1 cellular context compared by ENCODE assay signal in genomic region chr2:210476194-210477128, GRCh38.
TF ChIP-seq lines count a peak whose summit lies in the region.

LANCL1 (minus strand) TSS chr2:210476759; CDS start chr2:210476396, 363 bp downstream.

TF ChIP-seq in HepG2, 621 proteins besides CTCF, POLR2A, EP300 and RAD21 (continued from another document and continues in another):
- TF ChIP-seq PAXIP1 (CRISPR knock-in tag; conservative IDR thresholded peaks at IDR 0.05) (peak; percentile 47; the same call in 1 of the 2 replicates), E2F2 (CRISPR knock-in tag; IDR thresholded peaks at IDR 0.05; ENCODE audit: borderline replicate concordance) (peak; percentile 31; the same call in 1 of the 2 replicates), ZNF639 (CRISPR knock-in tag; conservative IDR thresholded peaks at IDR 0.05) (no peak), KDM3A (CRISPR knock-in tag; IDR thresholded peaks at IDR 0.05; ENCODE audit: low read depth) (0 out of 2 replicates have a peak, but pooled peaks have one; percentile 43), ZFY (CRISPR knock-in tag; IDR thresholded peaks at IDR 0.05) (peak; percentile 96), ZNF580 (CRISPR knock-in tag; IDR thresholded peaks at IDR 0.05; ENCODE audit: borderline replicate concordance, low read depth) (peak; percentile 85; the same call in 1 of the 2 replicates), SRSF4 (IDR thresholded peaks at IDR 0.05; ENCODE audit: low read depth, low read length, poor library complexity, severe bottlenecking) (no peak), ZNF24 (IDR thresholded peaks at IDR 0.05) (no peak), ZNF746 (CRISPR knock-in tag; IDR thresholded peaks at IDR 0.05) (peak; percentile 78; the same call in 1 of the 2 replicates), ZNF382 (CRISPR knock-in tag; IDR thresholded peaks at IDR 0.05; ENCODE audit: borderline replicate concordance) (no peak), JUNB (CRISPR knock-in tag; IDR thresholded peaks at IDR 0.05; ENCODE audit: borderline replicate concordance) (no peak), TAF15 (IDR thresholded peaks at IDR 0.05; ENCODE audit: low read depth, low read length, poor library complexity, severe bottlenecking) (no peak), ZNF687 (CRISPR knock-in tag; IDR thresholded peaks at IDR 0.05) (peak; percentile 95), ZNF234 (CRISPR knock-in tag; conservative IDR thresholded peaks at IDR 0.05) (0 out of 2 replicates have a peak, but pooled peaks have one; percentile 49), ZNF598 (CRISPR knock-in tag; IDR thresholded peaks at IDR 0.05; ENCODE audit: borderline replicate concordance) (peak; percentile 98; the same call in 1 of the 2 replicates), ZNF274 (CRISPR knock-in tag; IDR thresholded peaks at IDR 0.05) (peak; percentile 83; the same call in 1 of the 2 replicates), ZNF432 (CRISPR knock-in tag; IDR thresholded peaks at IDR 0.05; ENCODE audit: borderline replicate concordance) (no peak), CENPBD1 (CRISPR knock-in tag; IDR thresholded peaks at IDR 0.05; ENCODE audit: borderline replicate concordance, low read depth) (no peak; the same call in 1 of the 2 replicates), DMTF1 (CRISPR knock-in tag; IDR thresholded peaks at IDR 0.05) (no peak), ZBTB7B (CRISPR knock-in tag; IDR thresholded peaks at IDR 0.05) (peak; percentile 79; the same call in 1 of the 2 replicates), ZSCAN12 (CRISPR knock-in tag; IDR thresholded peaks at IDR 0.05) (no peak), LCORL (IDR thresholded peaks at IDR 0.05) (no peak), LCORL (CRISPR knock-in tag; IDR thresholded peaks at IDR 0.05) (peak; percentile 13), ZNF317 (CRISPR knock-in tag; IDR thresholded peaks at IDR 0.05) (peak; percentile 76), ZMYM2 (CRISPR knock-in tag; IDR thresholded peaks at IDR 0.05) (peak; percentile 52; the same call in 1 of the 2 replicates), HOMEZ (CRISPR knock-in tag; IDR thresholded peaks at IDR 0.05; ENCODE audit: low read depth) (peak; percentile 90), NRL (CRISPR knock-in tag; IDR thresholded peaks at IDR 0.05; ENCODE audit: borderline replicate concordance) (peak; percentile 92), NFYB (CRISPR knock-in tag; IDR thresholded peaks at IDR 0.05) (peak; percentile 87), GATAD1 (CRISPR knock-in tag; IDR thresholded peaks at IDR 0.05) (peak; percentile 76), ZNF121 (CRISPR knock-in tag; IDR thresholded peaks at IDR 0.05) (peak; percentile 39; the same call in 1 of the 2 replicates), KDM1A (CRISPR knock-in tag; IDR thresholded peaks at IDR 0.05) (no peak), ATF5 (CRISPR knock-in tag; IDR thresholded peaks at IDR 0.05; ENCODE audit: low read depth) (no peak), FOXP4 (CRISPR knock-in tag; IDR thresholded peaks at IDR 0.05) (no peak), PHF20 (CRISPR knock-in tag; IDR thresholded peaks at IDR 0.05) (peak; percentile 83), ZNF232 (CRISPR knock-in tag; IDR thresholded peaks at IDR 0.05; ENCODE audit: borderline replicate concordance) (peak; percentile 54; the same call in 1 of the 2 replicates), SRY (CRISPR knock-in tag; IDR thresholded peaks at IDR 0.05) (peak; percentile 84), ZIK1 (CRISPR knock-in tag; IDR thresholded peaks at IDR 0.05; ENCODE audit: borderline replicate concordance, low read depth) (peak; percentile 67; the same call in 1 of the 2 replicates)
